Comparison of ENCODE assay signal across 16 cellular contexts in genomic region chr14:100292301-100292775, GRCh38. TPM values are rescaled to one million over a fixed set of nuclear protein-coding genes. Genes with fewer than 3 reads are reported as not detected.
"Had no signal": no experiment of that assay in that cellular context is flagged by ENCODE, and none has a peak within 500 bp of the region (broad histone marks: within the 10 kb centered on the region; RNA-seq: fewer than 3 reads in every experiment).

No MANE protein-coding gene starts in this region.

- DNase-seq: activated CD4-positive, CD25-positive, alpha-beta regulatory T cell; activated T-cell treated with anti-CD3 and anti-CD28 coated beads, Interleukin-2, amount 50 U/mL, for 4 hours; caudate nucleus; effector memory CD4-positive, alpha-beta T cell; lower lobe of right lung; naive thymus-derived CD8-positive, alpha-beta T cell; nucleus accumbens; sigmoid colon; stimulated activated CD4-positive, alpha-beta T cell treated with anti-CD3 and anti-CD28 coated beads, Interleukin-12 subunit alpha, Interleukin-12 subunit beta, amount 100 ng/mL, for 4 hours; stimulated activated naive CD4-positive, alpha-beta T cell treated with Interleukin-2 at 50 U/mL for 16 hours; T-helper 17 cell had no signal

- ATAC-seq: activated T-cell treated with anti-CD3 and anti-CD28 coated beads, Interleukin-2, amount 50 U/mL, for 4 hours; lower lobe of right lung; naive thymus-derived CD8-positive, alpha-beta T cell; T-helper 17 cell had no signal

- H3K36me3 Mint-ChIP-seq: naive thymus-derived CD8-positive, alpha-beta T cell had no signal

- H3K4me3 Mint-ChIP-seq: activated T-cell treated with anti-CD3 and anti-CD28 coated beads, Interleukin-2, amount 50 U/mL, for 4 hours; naive thymus-derived CD8-positive, alpha-beta T cell; T-helper 17 cell had no signal

- H3K27me3 Mint-ChIP-seq: naive thymus-derived CD8-positive, alpha-beta T cell; T-helper 17 cell had no signal

- H3K27ac ChIP-seq: lower lobe of right lung, prostate gland, sigmoid colon had no signal

- H3K4me1 Mint-ChIP-seq: T-helper 17 cell had no signal

- H3K27me3 ChIP-seq: sigmoid colon had no signal

- H3K27ac Mint-ChIP-seq: naive thymus-derived CD8-positive, alpha-beta T cell; T-helper 17 cell had no signal

- H3K9me3 Mint-ChIP-seq: activated T-cell treated with anti-CD3 and anti-CD28 coated beads, Interleukin-2, amount 50 U/mL, for 4 hours; naive thymus-derived CD8-positive, alpha-beta T cell had no signal

- H3K4me3 ChIP-seq: lower lobe of right lung, prostate gland, sigmoid colon had no signal

- H3K9me3 ChIP-seq: lower lobe of right lung, prostate gland, sigmoid colon had no signal

RNA-seq across cellular contexts. Expression of gene SLC25A47, which starts 30.8 kb away (rescaled TPM):
- total RNA-seq: activated T-cell treated with anti-CD3 and anti-CD28 coated beads, Interleukin-2, amount 50 U/mL, for 4 hours; frontal cortex; kidney epithelial cell; lower lobe of right lung; naive thymus-derived CD8-positive, alpha-beta T cell; sigmoid colon; T-helper 17 cell; temporal lobe had no signal
- polyA plus RNA-seq: fibroblast of lung; naive thymus-derived CD8-positive, alpha-beta T cell had no signal
